Comparison of ENCODE assay signal across 1 cellular context in the genomic region with DNA sequence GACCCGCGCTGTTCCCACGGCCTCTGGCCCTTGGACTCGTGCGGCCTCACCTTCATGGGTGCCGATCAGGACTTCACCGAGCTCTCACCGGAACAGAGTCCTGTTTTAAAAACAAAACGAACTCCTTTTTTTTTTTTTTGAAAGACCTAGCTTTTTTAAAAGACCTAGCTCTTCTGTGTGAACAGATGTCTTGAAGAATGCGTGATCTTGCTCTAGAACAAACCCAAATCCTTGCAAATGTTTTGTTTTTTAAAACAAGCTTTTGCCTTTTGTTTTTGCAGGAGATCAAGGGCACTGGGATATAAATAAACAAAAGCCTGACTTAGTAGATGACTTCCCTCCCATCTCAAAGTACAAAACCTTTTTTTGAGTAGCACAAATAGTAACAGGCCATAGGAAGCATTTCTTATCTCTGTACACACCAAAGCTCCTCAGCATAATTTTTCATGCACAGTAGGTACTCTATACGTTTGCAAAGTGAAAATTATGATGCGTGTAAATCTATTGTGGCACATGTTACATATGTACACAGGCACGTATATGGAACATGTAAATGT.
TF ChIP-seq lines count a peak whose summit lies in the region.

No MANE protein-coding gene starts in this region.

TF ChIP-seq in HepG2, 621 proteins besides CTCF, POLR2A, EP300 and RAD21 (continues in another document):
- TF ChIP-seq HNF4A (CRISPR knock-in tag; IDR thresholded peaks at IDR 0.05) (peak; percentile 81; the same call in 1 of the 2 replicates), YEATS4 (CRISPR knock-in tag; IDR thresholded peaks at IDR 0.05; ENCODE audit: borderline replicate concordance) (0 out of 2 replicates have a peak, but pooled peaks have one; percentile 3), SNAPC5 (CRISPR knock-in tag; IDR thresholded peaks at IDR 0.05; ENCODE audit: borderline replicate concordance) (no peak), ZNF879 (CRISPR knock-in tag; IDR thresholded peaks at IDR 0.05) (no peak), KAT8 (CRISPR knock-in tag; IDR thresholded peaks at IDR 0.05) (no peak), SOX6 (IDR thresholded peaks at IDR 0.05) (no peak), SOX6 (CRISPR knock-in tag; IDR thresholded peaks at IDR 0.05) (peak; percentile 8; the same call in 1 of the 2 replicates), ARNTL (CRISPR knock-in tag; IDR thresholded peaks at IDR 0.05) (peak; percentile 6; the same call in 1 of the 2 replicates), ZNF800 (CRISPR knock-in tag; IDR thresholded peaks at IDR 0.05) (no peak), ZMYM4 (CRISPR knock-in tag; IDR thresholded peaks at IDR 0.05) (0 out of 2 replicates have a peak, but pooled peaks have one; percentile 1), TBX2 (CRISPR knock-in tag; IDR thresholded peaks at IDR 0.05; ENCODE audit: borderline replicate concordance) (no peak), NFE2L2 (IDR thresholded peaks at IDR 0.05; ENCODE audit: low read length) (no peak), MBD4 (IDR thresholded peaks at IDR 0.05; ENCODE audit: borderline replicate concordance, low read length) (no peak), SMAD1 (CRISPR knock-in tag; IDR thresholded peaks at IDR 0.05; ENCODE audit: borderline replicate concordance, low read depth) (no peak), THAP8 (CRISPR knock-in tag; IDR thresholded peaks at IDR 0.05; ENCODE audit: borderline replicate concordance) (0 out of 2 replicates have a peak, but pooled peaks have one; percentile 2), ZSCAN9 (CRISPR knock-in tag; IDR thresholded peaks at IDR 0.05; ENCODE audit: borderline replicate concordance) (no peak), SP4 (CRISPR knock-in tag; IDR thresholded peaks at IDR 0.05) (no peak; the same call in 1 of the 2 replicates), KLF9 (CRISPR knock-in tag; IDR thresholded peaks at IDR 0.05; ENCODE audit: low read depth) (no peak), ZBTB42 (CRISPR knock-in tag; IDR thresholded peaks at IDR 0.05) (no peak), ZNF33A (CRISPR knock-in tag; IDR thresholded peaks at IDR 0.05; ENCODE audit: borderline replicate concordance) (peak; percentile 43; the same call in 1 of the 2 replicates), ZNF280D (CRISPR knock-in tag; IDR thresholded peaks at IDR 0.05) (no peak), AHDC1 (CRISPR knock-in tag; IDR thresholded peaks at IDR 0.05; ENCODE audit: borderline replicate concordance) (0 out of 2 replicates have a peak, but pooled peaks have one; percentile 31), HMG20A (CRISPR knock-in tag; IDR thresholded peaks at IDR 0.05; ENCODE audit: borderline replicate concordance) (0 out of 2 replicates have a peak, but pooled peaks have one; percentile 7), POLR2G (IDR thresholded peaks at IDR 0.05; ENCODE audit: low read depth, low read length) (no peak), ZNF501 (CRISPR knock-in tag; IDR thresholded peaks at IDR 0.05) (no peak; the same call in 1 of the 2 replicates), ATF7 (IDR thresholded peaks at IDR 0.05) (no peak), ATF7 (CRISPR knock-in tag; IDR thresholded peaks at IDR 0.05) (no peak), HNRNPUL1 (IDR thresholded peaks at IDR 0.05; ENCODE audit: low read depth, low read length) (no peak), ZNF775 (CRISPR knock-in tag; IDR thresholded peaks at IDR 0.05; ENCODE audit: borderline replicate concordance) (no peak), MED13 (CRISPR knock-in tag; IDR thresholded peaks at IDR 0.05) (no peak), GABPB1 (CRISPR knock-in tag; IDR thresholded peaks at IDR 0.05) (peak; percentile 12; the same call in 1 of the 2 replicates), YEATS2 (CRISPR knock-in tag; IDR thresholded peaks at IDR 0.05; ENCODE audit: borderline replicate concordance) (no peak), ZNF333 (CRISPR knock-in tag; IDR thresholded peaks at IDR 0.05; ENCODE audit: borderline replicate concordance) (no peak)
- TF ChIP-seq, protein P1, sequence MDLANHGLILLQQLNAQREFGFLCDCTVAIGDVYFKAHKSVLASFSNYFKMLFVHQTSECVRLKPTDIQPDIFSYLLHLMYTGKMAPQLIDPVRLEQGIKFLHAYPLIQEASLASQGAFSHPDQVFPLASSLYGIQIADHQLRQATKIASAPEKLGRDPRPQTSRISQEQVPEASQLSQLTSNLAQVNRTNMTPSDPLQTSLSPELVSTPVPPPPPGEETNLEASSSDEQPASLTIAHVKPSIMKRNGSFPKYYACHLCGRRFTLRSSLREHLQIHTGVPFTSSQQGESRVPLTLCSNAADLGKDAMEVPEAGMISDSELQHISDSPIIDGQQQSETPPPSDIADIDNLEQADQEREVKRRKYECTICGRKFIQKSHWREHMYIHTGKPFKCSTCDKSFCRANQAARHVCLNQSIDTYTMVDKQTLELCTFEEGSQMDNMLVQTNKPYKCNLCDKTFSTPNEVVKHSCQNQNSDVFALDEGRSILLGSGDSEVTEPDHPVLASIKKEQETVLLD (CRISPR knock-in tag; IDR thresholded peaks at IDR 0.05; ENCODE audit: low read depth), result no peak
- TF ChIP-seq, protein P2, sequence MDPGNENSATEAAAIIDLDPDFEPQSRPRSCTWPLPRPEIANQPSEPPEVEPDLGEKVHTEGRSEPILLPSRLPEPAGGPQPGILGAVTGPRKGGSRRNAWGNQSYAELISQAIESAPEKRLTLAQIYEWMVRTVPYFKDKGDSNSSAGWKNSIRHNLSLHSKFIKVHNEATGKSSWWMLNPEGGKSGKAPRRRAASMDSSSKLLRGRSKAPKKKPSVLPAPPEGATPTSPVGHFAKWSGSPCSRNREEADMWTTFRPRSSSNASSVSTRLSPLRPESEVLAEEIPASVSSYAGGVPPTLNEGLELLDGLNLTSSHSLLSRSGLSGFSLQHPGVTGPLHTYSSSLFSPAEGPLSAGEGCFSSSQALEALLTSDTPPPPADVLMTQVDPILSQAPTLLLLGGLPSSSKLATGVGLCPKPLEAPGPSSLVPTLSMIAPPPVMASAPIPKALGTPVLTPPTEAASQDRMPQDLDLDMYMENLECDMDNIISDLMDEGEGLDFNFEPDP (CRISPR knock-in tag; conservative IDR thresholded peaks at IDR 0.05), result no peak
- TF ChIP-seq, protein P3, sequence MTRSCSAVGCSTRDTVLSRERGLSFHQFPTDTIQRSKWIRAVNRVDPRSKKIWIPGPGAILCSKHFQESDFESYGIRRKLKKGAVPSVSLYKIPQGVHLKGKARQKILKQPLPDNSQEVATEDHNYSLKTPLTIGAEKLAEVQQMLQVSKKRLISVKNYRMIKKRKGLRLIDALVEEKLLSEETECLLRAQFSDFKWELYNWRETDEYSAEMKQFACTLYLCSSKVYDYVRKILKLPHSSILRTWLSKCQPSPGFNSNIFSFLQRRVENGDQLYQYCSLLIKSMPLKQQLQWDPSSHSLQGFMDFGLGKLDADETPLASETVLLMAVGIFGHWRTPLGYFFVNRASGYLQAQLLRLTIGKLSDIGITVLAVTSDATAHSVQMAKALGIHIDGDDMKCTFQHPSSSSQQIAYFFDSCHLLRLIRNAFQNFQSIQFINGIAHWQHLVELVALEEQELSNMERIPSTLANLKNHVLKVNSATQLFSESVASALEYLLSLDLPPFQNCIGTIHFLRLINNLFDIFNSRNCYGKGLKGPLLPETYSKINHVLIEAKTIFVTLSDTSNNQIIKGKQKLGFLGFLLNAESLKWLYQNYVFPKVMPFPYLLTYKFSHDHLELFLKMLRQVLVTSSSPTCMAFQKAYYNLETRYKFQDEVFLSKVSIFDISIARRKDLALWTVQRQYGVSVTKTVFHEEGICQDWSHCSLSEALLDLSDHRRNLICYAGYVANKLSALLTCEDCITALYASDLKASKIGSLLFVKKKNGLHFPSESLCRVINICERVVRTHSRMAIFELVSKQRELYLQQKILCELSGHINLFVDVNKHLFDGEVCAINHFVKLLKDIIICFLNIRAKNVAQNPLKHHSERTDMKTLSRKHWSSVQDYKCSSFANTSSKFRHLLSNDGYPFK (CRISPR knock-in tag; IDR thresholded peaks at IDR 0.05; ENCODE audit: borderline replicate concordance), result 0 out of 2 replicates have a peak, but pooled peaks have one; percentile 2
